Comparison of ENCODE assay signal across 8 cellular contexts in genomic region chr2:242088471-242089212, GRCh38.
DNase-seq lines count a peak whose midpoint lies in the region; ATAC-seq and TF ChIP-seq lines count a peak whose summit lies in the region.

No MANE protein-coding gene starts in this region.

- POLR2A ChIA-PET in naive thymus-derived CD8-positive, alpha-beta T cell (lab: Charles Lee), result interaction anchor here (0.8 kb wide), 1 partner anchor 57 kb away, joined by 3 read pairs; no protein-coding TSS in a partner anchor

- H3K9ac ChIP-seq in DND-41 (ENCODE audit: low read depth, low read length) (peak overlapping the region; percentile 66), KMS-11 (no peak overlapping the region; the same call in 1 of the 2 replicates), fibroblast of lung (ENCODE audit: insufficient read depth, low read length) (peak overlapping the region; percentile 65)

- TF ChIP-seq CTCF in DND-41 (IDR thresholded peaks at IDR 0.05; ENCODE audit: borderline replicate concordance, extremely low read depth, low read length, poor library complexity, severe bottlenecking), result no peak
- no peak for TF ChIP-seq CTCF in KMS-11 (conservative IDR thresholded peaks at IDR 0.05; ENCODE audit: low read depth, low read length)
- TF ChIP-seq CTCF in Peyer's patch (IDR thresholded peaks at IDR 0.05), result no peak
- TF ChIP-seq CTCF in fibroblast of lung (conservative IDR thresholded peaks at IDR 0.05 in 1 of 2, IDR thresholded peaks at IDR 0.05 in 1 of 2; ENCODE audit: low read depth in 1 of 2, low read length in 2 of 2), result no peak

- H4K20me1 ChIP-seq in DND-41 (ENCODE audit: insufficient read depth, low read length) (no peaks in the 10 kb centered on the region), KMS-11 (ENCODE audit: insufficient read depth) (no peaks in the 10 kb centered on the region), fibroblast of lung (ENCODE audit: control insufficient read depth, extremely low read depth, insufficient read depth, low read length) (no peaks in the 10 kb centered on the region)

- peak; percentile 98 for ATAC-seq in DND-41 (ENCODE audit: insufficient read depth, low read depth)
- peak; percentile 74 for ATAC-seq in GM21786 (IDR thresholded peaks at IDR 0.05; ENCODE audit: unreplicated experiment)
- ATAC-seq in activated T-cell treated with anti-CD3 and anti-CD28 coated beads, Interleukin-2, amount 50 U/mL, for 72 hours (replicated peaks in 1 of 2), result peak; percentile 87 to 89
- ATAC-seq in naive thymus-derived CD8-positive, alpha-beta T cell, result peak; percentile 92 to 94
- peak; percentile 80 to 87 for ATAC-seq in stimulated activated naive B cell treated with anti-CD40 and anti-IgM and Interleukin-4, amounts not matched to agents 10 μg/mL and 1 μg/mL and 100 μg/mL, for 72 hours (replicated peaks)

- peak; percentile 62 to 64 for TF ChIP-seq POLR2A in Peyer's patch (IDR thresholded peaks at IDR 0.05)

- H3K27ac Mint-ChIP-seq in activated T-cell treated with anti-CD3 and anti-CD28 coated beads, Interleukin-2, amount 50 U/mL, for 72 hours, result no peak overlapping the region
- peak overlapping the region; percentile 56 to 97 (median 94) for H3K27ac Mint-ChIP-seq in naive thymus-derived CD8-positive, alpha-beta T cell
- peak overlapping the region; percentile 95 for H3K27ac Mint-ChIP-seq in stimulated activated naive B cell treated with anti-CD40 and anti-IgM and Interleukin-4, amounts not matched to agents 10 μg/mL and 1 μg/mL and 100 μg/mL, for 72 hours

- H3K4me1 ChIP-seq in DND-41 (ENCODE audit: insufficient read depth, low read length) (peaks cover 37% of the 10 kb centered on the region), KMS-11 (ENCODE audit: low read depth, poor library complexity, severe bottlenecking) (peaks cover 21% of the 10 kb centered on the region), Peyer's patch (peaks cover 0 to 7% (median 3%) of the 10 kb centered on the region in 4 donors), fibroblast of lung (ENCODE audit: control insufficient read depth, extremely low read depth, insufficient read depth, low read length) (no peaks in the 10 kb centered on the region)

- peaks cover 8% of the 10 kb centered on the region for H3K27me3 ChIP-seq in DND-41 (ENCODE audit: insufficient read depth, low read length, poor library complexity)
- H3K27me3 ChIP-seq in KMS-11 (ENCODE audit: insufficient read depth, low read depth), result no peaks in the 10 kb centered on the region
- H3K27me3 ChIP-seq in Peyer's patch, result no peaks in the 10 kb centered on the region
- peaks cover 3% of the 10 kb centered on the region for H3K27me3 ChIP-seq in fibroblast of lung (ENCODE audit: control insufficient read depth, insufficient read depth, low read length)

- H3K27ac ChIP-seq in DND-41 (ENCODE audit: low read length), result peak overlapping the region; percentile 56
- H3K27ac ChIP-seq in KMS-11, result no peak overlapping the region
- H3K27ac ChIP-seq in Peyer's patch, result peak overlapping the region; percentile 69 to 78 (median 72)
- peak overlapping the region; percentile 14 for H3K27ac ChIP-seq in fibroblast of lung (ENCODE audit: insufficient read depth, low read length)

- H3K9me3 Mint-ChIP-seq in activated T-cell treated with anti-CD3 and anti-CD28 coated beads, Interleukin-2, amount 50 U/mL, for 72 hours, result no peaks in the 10 kb centered on the region
- H3K9me3 Mint-ChIP-seq in naive thymus-derived CD8-positive, alpha-beta T cell, result no peaks in the 10 kb centered on the region
- H3K9me3 Mint-ChIP-seq in stimulated activated naive B cell treated with anti-CD40 and anti-IgM and Interleukin-4, amounts not matched to agents 10 μg/mL and 1 μg/mL and 100 μg/mL, for 72 hours, result no peaks in the 10 kb centered on the region

- H3K4me2 ChIP-seq in DND-41 (ENCODE audit: insufficient read depth, low read length) (peak overlapping the region; percentile 74), KMS-11 (no peak overlapping the region), fibroblast of lung (ENCODE audit: extremely low read depth, insufficient read depth, low read length) (no peak overlapping the region)

- H3K4me3 ChIP-seq in DND-41 (ENCODE audit: low read depth in 1 of 2, low read length in 2 of 2) (peak overlapping the region; percentile 68 to 92; a peak in 3 of 4 replicates), KMS-11 (IDR thresholded peaks at IDR 0.05; ENCODE audit: insufficient read depth, low read depth, low read length) (peak overlapping the region; percentile 53), Peyer's patch (peak overlapping the region; percentile 74 to 99 (median 96)), fibroblast of lung (replicated peaks in 1 of 4; ENCODE audit: control extremely low read depth in 1 of 4, insufficient read depth in 1 of 4, low read depth in 3 of 4, low read length in 4 of 4) (peak overlapping the region; percentile 49 to 79 (median 70))

- H3K4me1 Mint-ChIP-seq in activated T-cell treated with anti-CD3 and anti-CD28 coated beads, Interleukin-2, amount 50 U/mL, for 72 hours (ENCODE audit: low read depth), result peaks cover 29% of the 10 kb centered on the region
- H3K4me1 Mint-ChIP-seq in naive thymus-derived CD8-positive, alpha-beta T cell, result peaks cover 26 to 56% (median 39%) of the 10 kb centered on the region in 4 donors
- peaks cover 27 to 49% of the 10 kb centered on the region in 2 donors for H3K4me1 Mint-ChIP-seq in stimulated activated naive B cell treated with anti-CD40 and anti-IgM and Interleukin-4, amounts not matched to agents 10 μg/mL and 1 μg/mL and 100 μg/mL, for 72 hours

- H3K36me3 ChIP-seq in DND-41 (ENCODE audit: insufficient read depth, low read length), result no peaks in the 10 kb centered on the region; the same call in 1 of the 2 replicates
- H3K36me3 ChIP-seq in KMS-11 (ENCODE audit: insufficient read depth), result no peaks in the 10 kb centered on the region
- H3K36me3 ChIP-seq in Peyer's patch, result no peaks in the 10 kb centered on the region
- H3K36me3 ChIP-seq in fibroblast of lung (ENCODE audit: control insufficient read depth, insufficient read depth, low read length), result no peaks in the 10 kb centered on the region

- H3K9me3 ChIP-seq in DND-41 (ENCODE audit: insufficient read depth, low read length, severe bottlenecking), result no peaks in the 10 kb centered on the region
- no peaks in the 10 kb centered on the region for H3K9me3 ChIP-seq in Peyer's patch
- no peaks in the 10 kb centered on the region for H3K9me3 ChIP-seq in fibroblast of lung (ENCODE audit: control insufficient read depth, insufficient read depth, low read depth, low read length)

- H2AFZ ChIP-seq in DND-41 (ENCODE audit: low read depth, low read length) (peak overlapping the region; percentile 87), KMS-11 (ENCODE audit: low read depth) (peak overlapping the region; percentile 44; the same call in 1 of the 2 replicates), fibroblast of lung (ENCODE audit: low read length) (peak overlapping the region; percentile 80)

- peaks cover 0 to 4% of the 10 kb centered on the region in 2 donors for H3K36me3 Mint-ChIP-seq in activated T-cell treated with anti-CD3 and anti-CD28 coated beads, Interleukin-2, amount 50 U/mL, for 72 hours (ENCODE audit: insufficient read depth in 2 of 2)
- H3K36me3 Mint-ChIP-seq in naive thymus-derived CD8-positive, alpha-beta T cell, result peaks cover 0 to 3% (median 0%) of the 10 kb centered on the region in 3 donors
- H3K36me3 Mint-ChIP-seq in stimulated activated naive B cell treated with anti-CD40 and anti-IgM and Interleukin-4, amounts not matched to agents 10 μg/mL and 1 μg/mL and 100 μg/mL, for 72 hours, result peaks cover 4% of the 10 kb centered on the region in 2 donors

- peak overlapping the region; percentile 95 to 97 for H3K4me3 Mint-ChIP-seq in activated T-cell treated with anti-CD3 and anti-CD28 coated beads, Interleukin-2, amount 50 U/mL, for 72 hours
- peak overlapping the region; percentile 86 to 99 (median 92) for H3K4me3 Mint-ChIP-seq in naive thymus-derived CD8-positive, alpha-beta T cell
- H3K4me3 Mint-ChIP-seq in stimulated activated naive B cell treated with anti-CD40 and anti-IgM and Interleukin-4, amounts not matched to agents 10 μg/mL and 1 μg/mL and 100 μg/mL, for 72 hours, result peak overlapping the region; percentile 93 to 99

- peak; percentile 92 for DNase-seq in DND-41
- DNase-seq in Peyer's patch, result peak; percentile 93 to 98 (median 97)
- DNase-seq in activated T-cell treated with anti-CD3 and anti-CD28 coated beads, Interleukin-2, amount 50 U/mL, for 72 hours, result peak; percentile 94 to 96
- peak; percentile 76 to 80 for DNase-seq in fibroblast of lung (ENCODE audit: low read depth in 2 of 2)
- peak; percentile 85 to 96 (median 93) for DNase-seq in naive thymus-derived CD8-positive, alpha-beta T cell
- DNase-seq in stimulated activated naive B cell treated with anti-CD40 and anti-IgM and Interleukin-4, amounts not matched to agents 10 μg/mL and 1 μg/mL and 100 μg/mL, for 72 hours, result peak; percentile 88

- no peaks in the 10 kb centered on the region for H3K27me3 Mint-ChIP-seq in activated T-cell treated with anti-CD3 and anti-CD28 coated beads, Interleukin-2, amount 50 U/mL, for 72 hours (ENCODE audit: low read depth)
- peaks cover 0 to 6% (median 0%) of the 10 kb centered on the region in 5 donors for H3K27me3 Mint-ChIP-seq in naive thymus-derived CD8-positive, alpha-beta T cell
- no peaks in the 10 kb centered on the region for H3K27me3 Mint-ChIP-seq in stimulated activated naive B cell treated with anti-CD40 and anti-IgM and Interleukin-4, amounts not matched to agents 10 μg/mL and 1 μg/mL and 100 μg/mL, for 72 hours

- peaks cover 4% of the 10 kb centered on the region; the same call in 1 of the 2 replicates for H3K79me2 ChIP-seq in DND-41 (ENCODE audit: insufficient read depth, low read length)
- H3K79me2 ChIP-seq in KMS-11 (ENCODE audit: insufficient read depth, low read depth), result no peaks in the 10 kb centered on the region
- H3K79me2 ChIP-seq in fibroblast of lung (ENCODE audit: control insufficient read depth, insufficient read depth, low read length), result no peaks in the 10 kb centered on the region
